Comparison of ENCODE assay signal across 2 cellular contexts in the genomic region with DNA sequence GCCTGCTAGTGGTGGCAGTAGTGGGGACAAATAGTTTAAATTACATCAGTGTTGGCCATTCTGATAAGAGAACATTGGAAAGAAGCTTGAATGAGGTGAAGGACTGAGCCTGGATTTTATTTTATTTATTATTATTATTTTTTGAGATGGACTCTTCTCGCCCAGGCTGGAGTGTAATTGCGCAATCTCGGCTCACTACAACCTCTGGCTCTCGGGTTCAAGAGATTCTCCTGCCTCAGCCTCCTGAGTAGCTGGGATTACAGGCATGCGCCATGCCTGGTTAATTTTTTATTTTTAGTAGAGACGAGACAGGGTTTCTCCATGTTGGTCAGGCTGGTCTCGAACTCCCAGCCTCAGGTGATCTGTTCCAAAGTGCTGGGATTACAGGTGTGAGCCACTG.
TF ChIP-seq lines count a peak whose summit lies in the region.

No MANE protein-coding gene starts in this region.

TF ChIP-seq in IMR-90, 13 proteins besides CTCF, POLR2A, EP300 and RAD21 (continued from another document):
- TF ChIP-seq MAZ (IDR thresholded peaks at IDR 0.05; ENCODE audit: borderline replicate concordance, low read depth, low read length), result no peak
- TF ChIP-seq RFX5 (IDR thresholded peaks at IDR 0.05; ENCODE audit: low read depth, low read length), result no peak
- no peak for TF ChIP-seq MXI1 (IDR thresholded peaks at IDR 0.05; ENCODE audit: borderline replicate concordance, low read depth, low read length)
- no peak for TF ChIP-seq FOS (IDR thresholded peaks at IDR 0.05; ENCODE audit: low read depth, low read length)

TF ChIP-seq in K562, 482 proteins besides CTCF, POLR2A, EP300 and RAD21 (continued from another document):
- TF ChIP-seq, protein P1, sequence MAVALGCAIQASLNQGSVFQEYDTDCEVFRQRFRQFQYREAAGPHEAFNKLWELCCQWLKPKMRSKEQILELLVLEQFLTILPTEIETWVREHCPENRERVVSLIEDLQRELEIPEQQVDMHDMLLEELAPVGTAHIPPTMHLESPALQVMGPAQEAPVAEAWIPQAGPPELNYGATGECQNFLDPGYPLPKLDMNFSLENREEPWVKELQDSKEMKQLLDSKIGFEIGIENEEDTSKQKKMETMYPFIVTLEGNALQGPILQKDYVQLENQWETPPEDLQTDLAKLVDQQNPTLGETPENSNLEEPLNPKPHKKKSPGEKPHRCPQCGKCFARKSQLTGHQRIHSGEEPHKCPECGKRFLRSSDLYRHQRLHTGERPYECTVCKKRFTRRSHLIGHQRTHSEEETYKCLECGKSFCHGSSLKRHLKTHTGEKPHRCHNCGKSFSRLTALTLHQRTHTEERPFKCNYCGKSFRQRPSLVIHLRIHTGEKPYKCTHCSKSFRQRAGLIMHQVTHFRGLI (CRISPR knock-in tag; IDR thresholded peaks at IDR 0.05), result no peak
- TF ChIP-seq RHOXF2B (CRISPR knock-in tag; conservative IDR thresholded peaks at IDR 0.05), result no peak
- TF ChIP-seq, protein P2, sequence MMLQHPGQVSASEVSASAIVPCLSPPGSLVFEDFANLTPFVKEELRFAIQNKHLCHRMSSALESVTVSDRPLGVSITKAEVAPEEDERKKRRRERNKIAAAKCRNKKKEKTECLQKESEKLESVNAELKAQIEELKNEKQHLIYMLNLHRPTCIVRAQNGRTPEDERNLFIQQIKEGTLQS (IDR thresholded peaks at IDR 0.05), result no peak
- TF ChIP-seq, protein P2 (CRISPR knock-in tag; conservative IDR thresholded peaks at IDR 0.05), result no peak
- TF ChIP-seq, protein P3, sequence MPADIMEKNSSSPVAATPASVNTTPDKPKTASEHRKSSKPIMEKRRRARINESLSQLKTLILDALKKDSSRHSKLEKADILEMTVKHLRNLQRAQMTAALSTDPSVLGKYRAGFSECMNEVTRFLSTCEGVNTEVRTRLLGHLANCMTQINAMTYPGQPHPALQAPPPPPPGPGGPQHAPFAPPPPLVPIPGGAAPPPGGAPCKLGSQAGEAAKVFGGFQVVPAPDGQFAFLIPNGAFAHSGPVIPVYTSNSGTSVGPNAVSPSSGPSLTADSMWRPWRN (IDR thresholded peaks at IDR 0.05; ENCODE audit: low read depth), result no peak
- no peak for TF ChIP-seq MAZ (CRISPR knock-in tag; conservative IDR thresholded peaks at IDR 0.05 in 1 of 2, IDR thresholded peaks at IDR 0.05 in 1 of 2)
- TF ChIP-seq, protein P4, sequence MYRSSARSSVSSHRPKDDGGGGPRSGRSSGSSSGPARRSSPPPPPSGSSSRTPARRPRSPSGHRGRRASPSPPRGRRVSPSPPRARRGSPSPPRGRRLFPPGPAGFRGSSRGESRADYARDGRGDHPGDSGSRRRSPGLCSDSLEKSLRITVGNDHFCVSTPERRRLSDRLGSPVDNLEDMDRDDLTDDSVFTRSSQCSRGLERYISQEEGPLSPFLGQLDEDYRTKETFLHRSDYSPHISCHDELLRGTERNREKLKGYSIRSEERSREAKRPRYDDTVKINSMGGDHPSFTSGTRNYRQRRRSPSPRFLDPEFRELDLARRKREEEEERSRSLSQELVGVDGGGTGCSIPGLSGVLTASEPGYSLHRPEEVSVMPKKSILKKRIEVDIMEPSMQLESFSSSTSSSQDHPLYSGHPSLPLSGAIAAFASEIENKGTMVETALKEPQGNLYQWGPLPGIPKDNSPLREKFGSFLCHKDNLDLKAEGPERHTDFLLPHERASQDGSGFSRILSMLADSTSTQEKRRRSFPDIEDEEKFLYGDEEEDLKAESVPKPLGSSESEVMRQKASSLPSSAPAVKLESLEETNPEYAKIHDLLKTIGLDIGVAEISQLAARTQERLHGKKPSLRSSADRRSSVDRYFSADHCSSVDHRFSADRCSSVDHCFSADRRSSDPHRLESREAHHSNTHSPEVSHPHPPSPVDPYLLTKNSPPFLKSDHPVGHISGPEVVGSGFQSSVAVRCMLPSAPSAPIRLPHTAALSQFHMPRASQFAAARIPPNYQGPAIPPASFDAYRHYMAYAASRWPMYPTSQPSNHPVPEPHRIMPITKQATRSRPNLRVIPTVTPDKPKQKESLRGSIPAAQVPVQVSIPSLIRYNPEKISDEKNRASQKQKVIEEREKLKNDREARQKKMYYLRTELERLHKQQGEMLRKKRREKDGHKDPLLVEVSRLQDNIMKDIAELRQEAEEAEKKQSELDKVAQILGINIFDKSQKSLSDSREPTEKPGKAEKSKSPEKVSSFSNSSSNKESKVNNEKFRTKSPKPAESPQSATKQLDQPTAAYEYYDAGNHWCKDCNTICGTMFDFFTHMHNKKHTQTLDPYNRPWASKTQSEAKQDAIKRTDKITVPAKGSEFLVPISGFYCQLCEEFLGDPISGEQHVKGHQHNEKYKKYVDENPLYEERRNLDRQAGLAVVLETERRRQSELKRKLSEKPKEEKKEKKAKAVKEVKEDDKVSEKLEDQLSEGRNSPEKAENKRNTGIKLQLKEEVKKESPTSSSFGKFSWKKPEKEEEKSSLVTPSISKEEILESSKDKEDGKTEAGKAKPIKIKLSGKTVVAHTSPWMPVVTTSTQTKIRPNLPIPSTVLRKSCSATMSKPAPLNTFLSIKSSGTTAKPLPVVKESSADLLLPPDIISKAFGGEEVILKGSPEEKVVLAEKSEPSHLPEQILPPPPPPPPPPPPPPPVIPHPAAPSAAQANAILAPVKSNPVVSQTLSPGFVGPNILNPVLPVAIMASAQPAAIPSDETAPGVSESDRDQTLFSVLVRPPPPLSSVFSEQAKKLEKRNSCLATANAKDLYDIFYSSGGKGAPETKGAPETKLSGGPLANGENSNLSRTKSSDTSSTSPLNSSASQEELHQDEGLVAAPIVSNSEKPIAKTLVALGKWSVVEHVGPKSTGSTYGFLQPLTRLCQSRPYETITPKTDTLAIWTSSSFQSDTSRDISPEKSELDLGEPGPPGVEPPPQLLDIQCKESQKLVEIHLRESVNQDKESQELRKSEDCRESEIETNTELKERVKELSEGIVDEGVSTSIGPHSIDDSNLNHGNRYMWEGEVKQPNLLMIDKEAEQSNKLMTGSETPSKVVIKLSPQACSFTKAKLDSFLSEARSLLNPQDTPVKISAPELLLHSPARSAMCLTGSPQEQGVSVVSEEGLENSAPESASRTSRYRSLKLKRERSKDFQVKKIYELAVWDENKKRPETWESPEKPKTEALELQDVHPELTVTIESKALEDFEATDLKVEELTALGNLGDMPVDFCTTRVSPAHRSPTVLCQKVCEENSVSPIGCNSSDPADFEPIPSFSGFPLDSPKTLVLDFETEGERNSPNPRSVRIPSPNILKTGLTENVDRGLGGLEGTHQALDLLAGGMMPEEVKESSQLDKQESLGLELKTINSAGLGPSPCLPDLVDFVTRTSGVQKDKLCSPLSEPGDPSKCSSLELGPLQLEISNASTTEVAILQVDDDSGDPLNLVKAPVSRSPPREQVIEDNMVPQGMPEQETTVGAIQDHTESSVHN (IDR thresholded peaks at IDR 0.05; ENCODE audit: borderline replicate concordance in 1 of 2, low read depth in 1 of 2), result no peak
- TF ChIP-seq SIN3B (IDR thresholded peaks at IDR 0.05; ENCODE audit: low read depth), result no peak
- TF ChIP-seq ZNF75A (CRISPR knock-in tag; IDR thresholded peaks at IDR 0.05), result no peak
- no peak for TF ChIP-seq CEBPG (CRISPR knock-in tag; IDR thresholded peaks at IDR 0.05)
- TF ChIP-seq CEBPG (tag; conservative IDR thresholded peaks at IDR 0.05 in 1 of 2, IDR thresholded peaks at IDR 0.05 in 1 of 2), result peak in 1 of 2 experiments; percentile 77; a peak in 2 of 4 replicates
- TF ChIP-seq CEBPB (tag; IDR thresholded peaks at IDR 0.05), result peak; percentile 39; the same call in 1 of the 2 replicates
- no peak for TF ChIP-seq ZFP36 (IDR thresholded peaks at IDR 0.05; ENCODE audit: low read depth, low read length, partially characterized antibody)
- TF ChIP-seq SMARCA4 (IDR thresholded peaks at IDR 0.05), result no peak
- TF ChIP-seq ZNF561 (CRISPR knock-in tag; conservative IDR thresholded peaks at IDR 0.05), result no peak
- no peak for TF ChIP-seq ZNF57 (CRISPR knock-in tag; IDR thresholded peaks at IDR 0.05)
- TF ChIP-seq, protein P5, sequence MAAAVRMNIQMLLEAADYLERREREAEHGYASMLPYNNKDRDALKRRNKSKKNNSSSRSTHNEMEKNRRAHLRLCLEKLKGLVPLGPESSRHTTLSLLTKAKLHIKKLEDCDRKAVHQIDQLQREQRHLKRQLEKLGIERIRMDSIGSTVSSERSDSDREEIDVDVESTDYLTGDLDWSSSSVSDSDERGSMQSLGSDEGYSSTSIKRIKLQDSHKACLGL (CRISPR knock-in tag; IDR thresholded peaks at IDR 0.05; ENCODE audit: borderline replicate concordance, poor library complexity, severe bottlenecking), result no peak
- TF ChIP-seq ZNF124 (CRISPR knock-in tag; IDR thresholded peaks at IDR 0.05), result no peak
